ENCODE assay signal across 20 cellular contexts in the genomic region with DNA sequence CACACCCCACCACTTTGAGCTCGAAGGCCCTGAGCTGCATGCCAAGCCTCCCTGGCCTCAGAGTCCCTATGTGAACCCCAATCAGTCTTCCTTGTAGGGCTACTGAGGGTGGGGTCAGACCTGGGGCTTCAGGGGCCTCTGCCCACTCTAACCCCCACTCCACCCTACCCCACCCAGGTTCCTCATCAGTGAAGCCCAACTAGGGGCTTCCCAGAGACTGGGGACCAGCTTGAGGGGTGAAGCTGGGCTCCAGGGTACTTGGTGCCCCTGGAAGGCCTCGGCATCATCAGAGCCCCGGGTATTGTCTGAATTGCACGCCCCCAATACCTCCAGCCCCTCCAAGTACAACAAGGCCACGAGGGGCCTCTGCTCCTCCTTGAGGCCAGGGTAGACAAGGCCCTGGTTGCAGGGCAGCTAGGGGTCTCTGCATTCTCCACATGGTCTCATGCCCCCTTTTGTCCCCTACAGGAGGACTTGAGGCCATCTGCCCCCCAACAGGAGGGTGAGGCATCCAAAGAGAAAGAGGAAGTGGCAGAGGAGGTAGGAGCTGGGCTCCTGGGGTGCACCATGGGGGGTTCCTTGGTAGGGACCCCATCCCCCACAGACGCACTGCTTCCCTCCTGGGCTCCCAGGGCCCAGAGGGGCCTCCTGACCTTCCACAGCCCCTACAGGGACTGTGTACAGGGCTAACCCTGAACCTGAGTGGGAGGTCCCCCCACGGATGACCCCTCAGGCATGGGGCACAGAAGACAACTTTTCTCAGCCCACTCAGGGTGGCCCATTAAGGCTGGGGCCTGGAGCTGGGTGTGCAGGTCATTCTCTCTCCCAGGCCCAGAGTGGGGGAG. TPM values are rescaled to one million over a fixed set of nuclear protein-coding genes. Genes with fewer than 3 reads are reported as not detected.
DNase-seq lines count a peak whose midpoint lies in the region; ATAC-seq, FAIRE-seq and TF ChIP-seq lines count a peak whose summit lies in the region.
"Had no signal": no experiment of that assay in that cellular context is flagged by ENCODE, and none has a peak within 500 bp of the region (broad histone marks: within the 10 kb centered on the region; RNA-seq: fewer than 3 reads in every experiment).

No MANE protein-coding gene starts in this region.

- H3K4ac ChIP-seq in H1 (replicated peaks; ENCODE audit: insufficient read length, low read depth, low read length), result no peak overlapping the region

- TF ChIP-seq CTCF in HEK293 (tag by site-specific recombination; IDR thresholded peaks at IDR 0.05) (no peak), H1 (IDR thresholded peaks at IDR 0.05; ENCODE audit: control extremely low read depth in 1 of 3, insufficient read depth in 1 of 3, low read depth in 1 of 3, low read length in 3 of 3) (no peak), stomach (IDR thresholded peaks at IDR 0.05) (no peak)

- H4K5ac ChIP-seq in H1 (ENCODE audit: insufficient read length, low read depth, low read length), result no peak overlapping the region

- H3K27ac ChIP-seq in HEK293 (ENCODE audit: extremely low read depth, low read depth, low read length), result no peak overlapping the region
- no peak overlapping the region for H3K27ac ChIP-seq in H1 (ENCODE audit: low read depth, low read length)
- no peak overlapping the region for H3K27ac ChIP-seq in stomach
- H3K27ac ChIP-seq: HL-60 had no signal

- TF ChIP-seq RAD21 in H1 (IDR thresholded peaks at IDR 0.05 in 1 of 2, conservative IDR thresholded peaks at IDR 0.05 in 1 of 2; ENCODE audit: low read depth in 2 of 2, low read length in 2 of 2), result no peak

- H2BK120ac ChIP-seq in H1 (replicated peaks; ENCODE audit: low read depth, low read length), result no peak overlapping the region

- H3K4me3 ChIP-seq in HEK293 (ENCODE audit: low read depth, low read length), result no peak overlapping the region
- H3K4me3 ChIP-seq in H1 (ENCODE audit: extremely low read depth in 1 of 4, insufficient read depth in 2 of 4, low read depth in 3 of 4, low read length in 4 of 4), result no peak overlapping the region
- H3K4me3 ChIP-seq in stomach, result no peak overlapping the region

- no peak overlapping the region for H3K18ac ChIP-seq in H1 (ENCODE audit: extremely low read depth, low read length)

- H3K36me3 ChIP-seq in HEK293 (ENCODE audit: control insufficient read depth in 2 of 2, insufficient read depth in 1 of 2, low read length in 2 of 2) (no peaks in the 10 kb centered on the region), H1 (ENCODE audit: control insufficient read depth in 2 of 4, insufficient read depth in 4 of 4, low read length in 3 of 4) (no peaks in the 10 kb centered on the region), stomach (no peaks in the 10 kb centered on the region)

- no peaks in the 10 kb centered on the region for H4K20me1 ChIP-seq in H1 (replicated peaks in 1 of 2; ENCODE audit: control insufficient read depth in 1 of 2, insufficient read depth in 2 of 2, low read length in 2 of 2)

- peak overlapping the region; percentile 88; the same call in 1 of the 2 replicates for H2AK5ac ChIP-seq in H1 (ENCODE audit: low read depth, low read length)

- peak; percentile 36 for DNase-seq in activated CD8-positive, alpha-beta memory T cell treated with anti-CD3 and anti-CD28 coated beads, Interleukin-2, amount 50 U/mL, for 48 hours
- no peak for DNase-seq in activated CD8-positive, alpha-beta memory T cell treated with anti-CD3 and anti-CD28 coated beads, Interleukin-2, amount 50 U/mL, for 4 hours
- DNase-seq in H1 (ENCODE audit: low read depth in 1 of 2, low spot score in 2 of 2) (no peak), stomach (peak; percentile 21), left lobe of liver (ENCODE audit: low spot score) (no peak), inferior parietal cortex (ENCODE audit: extremely low spot score) (no peak)
- DNase-seq: cortex of kidney; DMS153; hippocampal formation; naive thymus-derived CD4-positive, alpha-beta T cell; NCI-H187; NCI-H446; SHP77 treated with DMSO at 0.1 percent for 48 hours had no signal

- TF ChIP-seq EP300 in H1 (IDR thresholded peaks at IDR 0.05; ENCODE audit: borderline replicate concordance in 1 of 2, low read depth in 2 of 2, low read length in 2 of 2) (no peak), stomach (IDR thresholded peaks at IDR 0.05) (no peak)

- no peak overlapping the region for H2AFZ ChIP-seq in H1 (ENCODE audit: low read length)

- H4K91ac ChIP-seq in H1 (replicated peaks; ENCODE audit: insufficient read length, low read length), result peak overlapping the region; percentile 32

- no peaks in the 10 kb centered on the region for H3K23me2 ChIP-seq in H1 (ENCODE audit: low read depth, low read length)

- peak overlapping the region; percentile 63; the same call in 1 of the 2 replicates for H2BK5ac ChIP-seq in H1 (ENCODE audit: low read depth, low read length)

- no peaks in the 10 kb centered on the region for H3K27me3 ChIP-seq in H1 (replicated peaks in 1 of 4; ENCODE audit: control insufficient read depth in 3 of 4, extremely low read depth in 1 of 4, insufficient read depth in 3 of 4, low read length in 3 of 4)
- H3K27me3 ChIP-seq in stomach, result no peaks in the 10 kb centered on the region

- no peak overlapping the region for H3K14ac ChIP-seq in H1 (ENCODE audit: insufficient read length)

- H3K23ac ChIP-seq in H1 (ENCODE audit: insufficient read length), result no peak overlapping the region

- intact Hi-C loops in stomach (cut with DNase I; ENCODE audit: low total_unique reads), result no loop called here

- no peak overlapping the region for H3K56ac ChIP-seq in H1 (replicated peaks; ENCODE audit: insufficient read length, low read depth, low read length)

- no peak overlapping the region for H4K8ac ChIP-seq in H1 (ENCODE audit: extremely low read depth, insufficient read depth, low read length)

- H3K79me1 ChIP-seq in H1 (ENCODE audit: low read depth, low read length), result no peaks in the 10 kb centered on the region

- H2BK15ac ChIP-seq in H1 (ENCODE audit: low read length), result peak overlapping the region; percentile 99

- no peak for ATAC-seq in left lobe of liver
- ATAC-seq in HG02588 (IDR thresholded peaks at IDR 0.05; ENCODE audit: unreplicated experiment), result no peak
- ATAC-seq: naive thymus-derived CD4-positive, alpha-beta T cell had no signal

- no peaks in the 10 kb centered on the region for H3K79me2 ChIP-seq in H1 (ENCODE audit: control insufficient read depth in 1 of 2, insufficient read depth in 2 of 2, low read length in 2 of 2)

- CTCF ChIA-PET in HEK293 (lab: Yijun Ruan, JAX), result interaction anchor here (0.5 to 0.7 kb wide), 3 partner anchors 14 to 255 kb away, joined by 3 to 4 read pairs (median 3); no protein-coding TSS in a partner anchor
- CTCF ChIA-PET in H1 (lab: Charles Lee; ENCODE audit: partially characterized antibody), result interaction anchor here (1.0 to 22.5 kb wide), 3 partner anchors 16 to 276 kb away, joined by 4 to 975 read pairs (median 25); partner anchors contain the start of genes MMRN2 and SNCG

- 93% methylated on average over 7 of the region's 7 CpGs; no CpG with 5 or more reads in 1 of the 2 experiments for WGBS in H1 (ENCODE audit: extremely low coverage in 1 of 2, insufficient coverage in 1 of 2, insufficient read length in 1 of 2, insufficient replicate concordance in 2 of 2, low coverage in 1 of 2, low lambda C conversion rate in 2 of 2, missing lambda C conversion rate in 1 of 2), 2 experiments
- 77 to 93% (median 92%) methylated on average over 4 to 7 of the region's 7 CpGs for WGBS in stomach, 5 donors

- no peak overlapping the region for H3K4me2 ChIP-seq in H1 (ENCODE audit: insufficient read depth in 1 of 2, low read depth in 2 of 2, low read length in 2 of 2)

- TF ChIP-seq POLR2A in H1 (IDR thresholded peaks at IDR 0.05; ENCODE audit: control extremely low read depth in 1 of 2, low read depth in 2 of 2, low read length in 2 of 2), result no peak
- no peak for TF ChIP-seq POLR2A in stomach (IDR thresholded peaks at IDR 0.05)

- peak overlapping the region; percentile 92; the same call in 1 of the 2 replicates for H2BK12ac ChIP-seq in H1 (ENCODE audit: low read depth, low read length)

- H3K4me1 ChIP-seq in HEK293 (ENCODE audit: control insufficient read depth, insufficient read depth, low read length) (no peaks in the 10 kb centered on the region), H1 (replicated peaks in 1 of 4; ENCODE audit: control insufficient read depth in 3 of 4, insufficient read depth in 4 of 4, low read length in 3 of 4) (peaks cover 2 to 38% (median 28%) of the 10 kb centered on the region in 4 experiments), stomach (peaks cover 19 to 49% (median 45%) of the 10 kb centered on the region in 4 donors)

- H3K9me3 ChIP-seq in HEK293 (ENCODE audit: control insufficient read depth, insufficient read depth, low read depth, low read length) (no peaks in the 10 kb centered on the region), H1 (ENCODE audit: insufficient read depth in 2 of 2, low read depth in 1 of 2, low read length in 1 of 2) (no peaks in the 10 kb centered on the region), stomach (no peaks in the 10 kb centered on the region)

- POLR2A ChIA-PET in HEK293 (lab: Yijun Ruan, JAX) (no interaction called here), H1 (lab: Charles Lee; ENCODE audit: partially characterized antibody) (interaction anchor here (0.8 to 1.0 kb wide), 2 partner anchors 8 to 130 kb away, joined by 3 read pairs; no protein-coding TSS in a partner anchor)

- no peak for FAIRE-seq in H1 (lab: Jason Lieb, UNC)

- peak overlapping the region; percentile 6; the same call in 1 of the 2 replicates for H2BK20ac ChIP-seq in H1 (ENCODE audit: low read length)

- H3K9ac ChIP-seq in H1 (replicated peaks in 1 of 4; ENCODE audit: extremely low read depth in 1 of 4, low read depth in 3 of 4, low read length in 3 of 4), result no peak overlapping the region

RNA-seq across cellular contexts. Expression of gene SNCG, which starts 4.0 kb away (rescaled TPM):
- 4.4 and 4.8 TPM in 2 replicates for total RNA-seq in H1 (2021; fragmentation: NEBNext Ultra II Directional; extraction: Animal tissue kit (Norgen Biotek cat#: 25700))
- polyA plus RNA-seq in H1 (2011; rRNA removed) (12.2 and 14.6 TPM in 2 replicates), stomach (10 to 100 TPM; 10.9 to 59.6 (median 26.4) TPM)
- 22.4 TPM for polyA plus RNA-seq in H1 (2011; cell fraction: cytosol; rRNA removed)
- 13.2 TPM for polyA plus RNA-seq in H1 (2011; cell fraction: nucleus; rRNA removed)
- polyA plus RNA-seq in H1 (2012, experiment 1 of 2), result 6.8 to 14.9 TPM (median 10.7 TPM) in 4 replicates
- 8.0 TPM for polyA plus RNA-seq in H1 (2012, experiment 2 of 2)
- polyA plus RNA-seq in H1 (2013, experiment 1 of 2), result 6.2 TPM
- polyA plus RNA-seq in H1 (2013, experiment 2 of 2), result 5.9 TPM
- 0.88 and 3.1 TPM in 2 replicates for polyA minus RNA-seq in H1 (2011; rRNA and poly(A)+ RNA removed)
- 3.0 TPM for polyA minus RNA-seq in H1 (2011; cell fraction: cytosol; rRNA and poly(A)+ RNA removed)
- 4.1 TPM for polyA minus RNA-seq in H1 (2011; cell fraction: nucleus; rRNA and poly(A)+ RNA removed)
- total RNA-seq in stomach (1 to 10 TPM in 4 of 5 donors, not detected in 1; 3.8 to 7.6 (median 5.6) TPM), left lobe of liver (2.0 TPM)
- total RNA-seq: CD4-positive, alpha-beta T cell had no signal
- polyA plus RNA-seq: naive thymus-derived CD4-positive, alpha-beta T cell had no signal

RNA-seq across cellular contexts. Expression of gene MMRN2, which starts 4.9 kb away (rescaled TPM):
- total RNA-seq in H1 (2021; fragmentation: NEBNext Ultra II Directional; extraction: Animal tissue kit (Norgen Biotek cat#: 25700)), result 0.96 and 1.2 TPM in 2 replicates
- polyA plus RNA-seq in H1 (2011; rRNA removed) (1.1 and 1.2 TPM in 2 replicates), stomach (1 to 10 TPM in 2 of 3 donors, under 1 TPM in 1; 1.00 to 5.0 (median 3.1) TPM)
- polyA plus RNA-seq in H1 (2011; cell fraction: cytosol; rRNA removed), result 3.0 TPM
- 2.9 TPM for polyA plus RNA-seq in H1 (2011; cell fraction: nucleus; rRNA removed)
- polyA plus RNA-seq in H1 (2012, experiment 1 of 2), result 0.52 to 2.5 TPM (median 2.0 TPM) in 4 replicates
- polyA plus RNA-seq in H1 (2012, experiment 2 of 2), result 0.93 TPM
- 2.1 TPM for polyA plus RNA-seq in H1 (2013, experiment 1 of 2)
- polyA plus RNA-seq in H1 (2013, experiment 2 of 2), result 1.8 TPM
- 2.3 and 2.7 TPM in 2 replicates for polyA minus RNA-seq in H1 (2011; rRNA and poly(A)+ RNA removed)
- 1.1 TPM for polyA minus RNA-seq in H1 (2011; cell fraction: cytosol; rRNA and poly(A)+ RNA removed)
- 1.4 TPM for polyA minus RNA-seq in H1 (2011; cell fraction: nucleus; rRNA and poly(A)+ RNA removed)
- total RNA-seq in stomach (10 to 100 TPM in 3 of 5 donors, 1 to 10 TPM in 2; 1.8 to 40.0 (median 12.9) TPM), left lobe of liver (9.6 TPM)
- total RNA-seq: T-helper 1 cell treated with Interleukin-12 subunit alpha and Interleukin-12 subunit beta and Interleukin-4 antibody, amounts not matched to agents 30 ng/mL and 1 ng/mL, for 36 hours had no signal

RNA-seq across cellular contexts. Expression of gene ADIRF, which starts 5.9 kb away (rescaled TPM):
- total RNA-seq in H1 (2021; fragmentation: NEBNext Ultra II Directional; extraction: Animal tissue kit (Norgen Biotek cat#: 25700)), result not detected in 2 replicates
- polyA plus RNA-seq in H1 (2011; rRNA removed), result not detected in 2 replicates
- polyA plus RNA-seq in H1 (2011; cell fraction: cytosol; rRNA removed), result not detected
- polyA plus RNA-seq in H1 (2011; cell fraction: nucleus; rRNA removed), result not detected
- not detected in 4 replicates for polyA plus RNA-seq in H1 (2012, experiment 1 of 2)
- not detected for polyA plus RNA-seq in H1 (2012, experiment 2 of 2)
- 0.08 TPM for polyA plus RNA-seq in H1 (2013, experiment 1 of 2)
- 0.20 TPM for polyA plus RNA-seq in H1 (2013, experiment 2 of 2)
- not detected in 2 replicates for polyA minus RNA-seq in H1 (2011; rRNA and poly(A)+ RNA removed)
- not detected for polyA minus RNA-seq in H1 (2011; cell fraction: cytosol; rRNA and poly(A)+ RNA removed)
- not detected for polyA minus RNA-seq in H1 (2011; cell fraction: nucleus; rRNA and poly(A)+ RNA removed)
- 10 to 100 TPM in 4 of 5 donors, 1 to 10 TPM in 1; 1.2 to 98.2 (median 28.6) TPM for total RNA-seq in stomach
- 100 to 1,000 TPM in 2 of 3 donors, 10 to 100 TPM in 1; 96.4 to 249 (median 101) TPM for polyA plus RNA-seq in stomach
- 79.3 TPM for total RNA-seq in left lobe of liver
- total RNA-seq: CD4-positive, alpha-beta T cell; progenitor cell of endocrine pancreas; T-helper 1 cell treated with Interleukin-12 subunit alpha and Interleukin-12 subunit beta and Interleukin-4 antibody, amounts not matched to agents 30 ng/mL and 1 ng/mL, for 36 hours had no signal

RNA-seq across cellular contexts. Expression of gene FAM25A, which starts 57.7 kb away (rescaled TPM):
- total RNA-seq in H1 (2021; fragmentation: NEBNext Ultra II Directional; extraction: Animal tissue kit (Norgen Biotek cat#: 25700)), result not detected in 2 replicates
- polyA plus RNA-seq in H1 (2011; rRNA removed) (not detected in 2 replicates), stomach (10 to 100 TPM in 1 of 3 donors, not detected in 2; 11.9 TPM)
- polyA plus RNA-seq in H1 (2011; cell fraction: cytosol; rRNA removed), result not detected
- not detected for polyA plus RNA-seq in H1 (2011; cell fraction: nucleus; rRNA removed)
- not detected in 4 replicates for polyA plus RNA-seq in H1 (2012, experiment 1 of 2)
- not detected for polyA plus RNA-seq in H1 (2012, experiment 2 of 2)
- polyA plus RNA-seq in H1 (2013, experiment 1 of 2), result not detected
- not detected for polyA plus RNA-seq in H1 (2013, experiment 2 of 2)
- polyA minus RNA-seq in H1 (2011; rRNA and poly(A)+ RNA removed), result not detected in 2 replicates
- polyA minus RNA-seq in H1 (2011; cell fraction: cytosol; rRNA and poly(A)+ RNA removed), result not detected
- polyA minus RNA-seq in H1 (2011; cell fraction: nucleus; rRNA and poly(A)+ RNA removed), result not detected
- total RNA-seq in stomach (not detected), left lobe of liver (not detected)
- total RNA-seq: CD4-positive, alpha-beta T cell; naive thymus-derived CD4-positive, alpha-beta T cell; progenitor cell of endocrine pancreas; subcutaneous adipose tissue; T-helper 1 cell treated with Interleukin-12 subunit alpha and Interleukin-12 subunit beta and Interleukin-4 antibody, amounts not matched to agents 30 ng/mL and 1 ng/mL, for 36 hours had no signal
- polyA plus RNA-seq: naive thymus-derived CD4-positive, alpha-beta T cell had no signal

Comparison
In these comparisons a context has a peak if more than half of its experiments do, and no peak if none do; other contexts are left out.
1. DNase-seq: peak in activated CD8-positive, alpha-beta memory T cell treated with anti-CD3 and anti-CD28 coated beads, Interleukin-2, amount 50 U/mL, for 48 hours (single experiment) and stomach (single experiment); none in activated CD8-positive, alpha-beta memory T cell treated with anti-CD3 and anti-CD28 coated beads, Interleukin-2, amount 50 U/mL, for 4 hours (single experiment), H1 (0 of 2), left lobe of liver (single experiment) and inferior parietal cortex (single experiment).